Comparison of ENCODE assay signal across 15 cellular contexts in the genomic region with DNA sequence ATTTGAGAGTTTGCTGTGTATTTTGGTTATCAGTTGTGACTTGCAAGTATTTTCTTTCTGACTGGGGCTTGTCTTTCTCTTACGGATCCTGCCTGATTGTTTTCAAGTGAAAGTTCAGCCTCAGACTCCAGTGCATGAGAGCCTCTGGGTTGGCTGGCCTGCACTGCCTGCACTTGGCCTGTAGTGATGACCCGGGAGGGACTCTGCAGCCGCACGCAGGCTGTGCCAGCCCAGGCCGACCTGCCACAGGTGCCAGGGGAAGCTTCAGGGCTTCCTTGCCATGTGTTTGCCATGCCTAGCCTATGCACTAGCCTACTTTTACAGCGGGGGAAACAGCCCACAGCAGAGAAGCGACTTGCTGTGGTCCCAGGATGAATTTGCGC.
DNase-seq lines count a peak whose midpoint lies in the region; ATAC-seq and TF ChIP-seq lines count a peak whose summit lies in the region.
"Had no signal": no experiment of that assay in that cellular context is flagged by ENCODE, and none has a peak within 500 bp of the region (broad histone marks: within the 10 kb centered on the region; RNA-seq: fewer than 3 reads in every experiment).

No MANE protein-coding gene starts in this region.

- H3K9me2 ChIP-seq in SU-DHL-6 (replicated peaks; ENCODE audit: insufficient read depth, low read length): no peaks in the 10 kb centered on the region

- intact Hi-C loops in left colon (cut with DNase I, micrococcal nuclease): loop anchor here in 1 of 2 donors (5.0 kb wide), 1 partner anchor 531 kb away; no protein-coding TSS in a partner anchor
- intact Hi-C loops in activated T-helper 2 cell treated with anti-CD3 and anti-CD28 coated beads, Interferon-gamma antibody, Interleukin-2, Interleukin-4, amounts not matched to agents 10 μg/mL and 5 μg/mL and 100 μg/mL, durations not matched to agents 14 hours and 24 hours and 36 hours (cut with micrococcal nuclease): no loop called here

- H3K23ac ChIP-seq in H9 (ENCODE audit: insufficient read length, low read depth, low read length): no peak overlapping the region

- H2BK15ac ChIP-seq in H9 (ENCODE audit: low read depth, low read length): no peak overlapping the region

- H4K20me1 ChIP-seq in H9 (ENCODE audit: control insufficient read depth, insufficient read depth, insufficient read length) (peaks cover 2% of the 10 kb centered on the region), SU-DHL-6 (ENCODE audit: low read depth, low read length) (no peaks in the 10 kb centered on the region), smooth muscle cell (ENCODE audit: low read depth) (peaks cover 93% of the 10 kb centered on the region)

- H4K5ac ChIP-seq in H9 (ENCODE audit: insufficient read length, low read depth, low read length): no peak overlapping the region

- H2AFZ ChIP-seq in H9 (ENCODE audit: low read length) (no peak overlapping the region), SU-DHL-6 (ENCODE audit: low read depth, low read length, severe bottlenecking) (no peak overlapping the region), smooth muscle cell (ENCODE audit: low read depth) (no peak overlapping the region)

- TF ChIP-seq CTCF in H9 (conservative IDR thresholded peaks at IDR 0.05) (no peak), SU-DHL-6 (IDR thresholded peaks at IDR 0.05; ENCODE audit: insufficient read depth, low read length, poor library complexity, severe bottlenecking) (no peak), smooth muscle cell (IDR thresholded peaks at IDR 0.05; ENCODE audit: borderline replicate concordance, insufficient read depth, poor library complexity, severe bottlenecking) (no peak)

- no peak overlapping the region for H3K18ac ChIP-seq in H9 (ENCODE audit: insufficient read length, low read depth, low read length)

- no peaks in the 10 kb centered on the region for H3K9me3 Mint-ChIP-seq in H9
- no peaks in the 10 kb centered on the region for H3K9me3 Mint-ChIP-seq in activated T-helper 2 cell treated with anti-CD3 and anti-CD28 coated beads, Interferon-gamma antibody, Interleukin-2, Interleukin-4, amounts not matched to agents 10 μg/mL and 5 μg/mL and 100 μg/mL, durations not matched to agents 14 hours and 24 hours and 36 hours
- H3K9me3 Mint-ChIP-seq: memory B cell had no signal

- no peak overlapping the region for H3K4ac ChIP-seq in H9 (ENCODE audit: low read depth, low read length)

- no peak overlapping the region for H3K9ac ChIP-seq in H9 (ENCODE audit: extremely low read depth, insufficient read length, low read length)
- no peak overlapping the region for H3K9ac ChIP-seq in SU-DHL-6 (ENCODE audit: low read length)
- no peak overlapping the region for H3K9ac ChIP-seq in smooth muscle cell (ENCODE audit: low read depth)

- H3K27ac ChIP-seq in H9 (ENCODE audit: insufficient read length, low read depth, low read length): no peak overlapping the region
- 0 out of 2 replicates have a peak overlapping the region, but pooled peaks have one; percentile 49 for H3K27ac ChIP-seq in SU-DHL-6 (ENCODE audit: low read depth, low read length)
- H3K27ac ChIP-seq in smooth muscle cell (ENCODE audit: low read depth): peak overlapping the region; percentile 55
- H3K27ac ChIP-seq: testis had no signal

- no peak overlapping the region for H3T11ph ChIP-seq in H9 (ENCODE audit: low read length)

- H3K27ac Mint-ChIP-seq in H9: peak overlapping the region in 2 of 3 experiments; percentile 85 to 88; a peak in 3 of 7 replicates
- no peak overlapping the region for H3K27ac Mint-ChIP-seq in activated T-helper 2 cell treated with anti-CD3 and anti-CD28 coated beads, Interferon-gamma antibody, Interleukin-2, Interleukin-4, amounts not matched to agents 10 μg/mL and 5 μg/mL and 100 μg/mL, durations not matched to agents 14 hours and 24 hours and 36 hours
- H3K27ac Mint-ChIP-seq: activated naive CD8-positive, alpha-beta T cell; B cell; memory B cell had no signal

- no CpG with 5 or more reads among the region's 8 CpGs for WGBS in H9 (ENCODE audit: extremely low coverage, insufficient read length, low lambda C conversion rate)
- WGBS in smooth muscle cell (ENCODE audit: low lambda C conversion rate): 78% methylated on average over 8 of the region's 8 CpGs

- no peak overlapping the region for H4K91ac ChIP-seq in H9 (ENCODE audit: insufficient read length, low read depth, low read length)

- DNase-seq in H9 (no peak), left colon (no peak), smooth muscle cell (lab: John Stamatoyannopoulos, UW; ENCODE audit: unreplicated experiment) (no peak), putamen (ENCODE audit: low spot score) (no peak), AML-193 (lab: John Stamatoyannopoulos, UW) (no peak), OCI-M1 (lab: John Stamatoyannopoulos, UW) (no peak)
- DNase-seq in activated T-helper 2 cell treated with anti-CD3 and anti-CD28 coated beads, Interferon-gamma antibody, Interleukin-2, Interleukin-4, amounts not matched to agents 10 μg/mL and 5 μg/mL and 100 μg/mL, durations not matched to agents 14 hours and 24 hours and 36 hours (ENCODE audit: low spot score): no peak
- DNase-seq: activated CD4-positive, alpha-beta T cell treated with anti-CD3 and anti-CD28 coated beads for 1 hour; activated CD8-positive, alpha-beta memory T cell treated with anti-CD3 and anti-CD28 coated beads, Interleukin-2, amount 50 U/mL, for 48 hours; stimulated activated CD4-positive, alpha-beta T cell treated with anti-CD3 and anti-CD28 coated beads, Interleukin-15, amount 100 ng/mL, for 24 hours; testis had no signal

- H2BK5ac ChIP-seq in H9 (ENCODE audit: insufficient read length, low read length): no peak overlapping the region

- H3K79me2 ChIP-seq in H9 (ENCODE audit: insufficient read depth, low read length): no peaks in the 10 kb centered on the region
- H3K79me2 ChIP-seq in SU-DHL-6 (ENCODE audit: insufficient read depth, low read length): no peaks in the 10 kb centered on the region
- peaks cover 18% of the 10 kb centered on the region for H3K79me2 ChIP-seq in smooth muscle cell (ENCODE audit: low read depth)

- H2BK120ac ChIP-seq in H9 (ENCODE audit: low read depth, low read length, poor library complexity, severe bottlenecking): no peak overlapping the region

- H2BK12ac ChIP-seq in H9 (ENCODE audit: insufficient read length, low read depth, low read length): no peak overlapping the region

- H3K4me2 ChIP-seq in H9 (ENCODE audit: insufficient read depth, insufficient read length, low read length) (no peak overlapping the region), SU-DHL-6 (ENCODE audit: low read depth, low read length, poor library complexity, severe bottlenecking) (no peak overlapping the region), smooth muscle cell (peak overlapping the region; percentile 76)

- H3K56ac ChIP-seq in H9 (ENCODE audit: insufficient read length, low read depth, low read length): no peak overlapping the region

- no peaks in the 10 kb centered on the region for H3K23me2 ChIP-seq in H9 (ENCODE audit: insufficient read length, low read depth, low read length, poor library complexity, severe bottlenecking)

- no peak overlapping the region for H4K8ac ChIP-seq in H9 (replicated peaks; ENCODE audit: insufficient read length, low read depth, low read length)

- peaks cover 0 to 18% of the 10 kb centered on the region in 2 experiments; a peak in 2 of 4 replicates for H3K4me1 Mint-ChIP-seq in H9
- H3K4me1 Mint-ChIP-seq in activated T-helper 2 cell treated with anti-CD3 and anti-CD28 coated beads, Interferon-gamma antibody, Interleukin-2, Interleukin-4, amounts not matched to agents 10 μg/mL and 5 μg/mL and 100 μg/mL, durations not matched to agents 14 hours and 24 hours and 36 hours (ENCODE audit: low read depth): no peaks in the 10 kb centered on the region

- no peaks in the 10 kb centered on the region for H3K27me3 ChIP-seq in H9 (ENCODE audit: insufficient read depth, low read length)
- H3K27me3 ChIP-seq in SU-DHL-6 (ENCODE audit: low read length): no peaks in the 10 kb centered on the region
- no peaks in the 10 kb centered on the region for H3K27me3 ChIP-seq in smooth muscle cell (ENCODE audit: low read depth)
- H3K27me3 ChIP-seq: testis had no signal

- H3K36me3 ChIP-seq in SU-DHL-6 (ENCODE audit: low read length): no peaks in the 10 kb centered on the region
- no peaks in the 10 kb centered on the region for H3K36me3 ChIP-seq in smooth muscle cell (ENCODE audit: low read depth)

- H3K27me3 Mint-ChIP-seq in H9 (ENCODE audit: low read depth): no peaks in the 10 kb centered on the region
- no peaks in the 10 kb centered on the region for H3K27me3 Mint-ChIP-seq in activated T-helper 2 cell treated with anti-CD3 and anti-CD28 coated beads, Interferon-gamma antibody, Interleukin-2, Interleukin-4, amounts not matched to agents 10 μg/mL and 5 μg/mL and 100 μg/mL, durations not matched to agents 14 hours and 24 hours and 36 hours (ENCODE audit: low read depth)
- H3K27me3 Mint-ChIP-seq: activated naive CD8-positive, alpha-beta T cell; B cell; memory B cell had no signal

- ATAC-seq in left colon: peak; percentile 16

- H3K4me3 ChIP-seq in SU-DHL-6 (ENCODE audit: insufficient read depth, low read length, poor library complexity, severe bottlenecking) (no peak overlapping the region), smooth muscle cell (no peak overlapping the region)
- H3K4me3 ChIP-seq: testis had no signal

- no peaks in the 10 kb centered on the region for H3K4me1 ChIP-seq in H9 (ENCODE audit: insufficient read depth, low read length)
- H3K4me1 ChIP-seq in smooth muscle cell (ENCODE audit: low read depth): peaks cover 6% of the 10 kb centered on the region

- H3K9me3 ChIP-seq in H9 (ENCODE audit: control insufficient read depth, low read depth, low read length) (no peaks in the 10 kb centered on the region), SU-DHL-6 (ENCODE audit: insufficient read depth, low read length) (no peaks in the 10 kb centered on the region), smooth muscle cell (replicated peaks; ENCODE audit: low read depth) (no peaks in the 10 kb centered on the region)
- H3K9me3 ChIP-seq: testis had no signal

- no peak overlapping the region for H3K14ac ChIP-seq in H9 (ENCODE audit: insufficient read depth, low read length)

- H3F3A ChIP-seq in SU-DHL-6 (ENCODE audit: insufficient read depth) (no peaks in the 10 kb centered on the region), smooth muscle cell (ENCODE audit: low read depth) (peaks cover 11% of the 10 kb centered on the region)

- peaks cover 1 to 30% (median 20%) of the 10 kb centered on the region in 3 experiments; a peak in 6 of 7 replicates for H3K36me3 Mint-ChIP-seq in H9 (ENCODE audit: insufficient read depth in 1 of 3, low read depth in 3 of 3)
- peaks cover 13% of the 10 kb centered on the region for H3K36me3 Mint-ChIP-seq in activated T-helper 2 cell treated with anti-CD3 and anti-CD28 coated beads, Interferon-gamma antibody, Interleukin-2, Interleukin-4, amounts not matched to agents 10 μg/mL and 5 μg/mL and 100 μg/mL, durations not matched to agents 14 hours and 24 hours and 36 hours (ENCODE audit: low read depth)
- H3K36me3 Mint-ChIP-seq: activated naive CD8-positive, alpha-beta T cell had no signal

- H2BK20ac ChIP-seq in H9 (ENCODE audit: low read depth, low read length, poor library complexity, severe bottlenecking): no peak overlapping the region

- no peak overlapping the region for H3K4me3 Mint-ChIP-seq in H9
- H3K4me3 Mint-ChIP-seq in activated T-helper 2 cell treated with anti-CD3 and anti-CD28 coated beads, Interferon-gamma antibody, Interleukin-2, Interleukin-4, amounts not matched to agents 10 μg/mL and 5 μg/mL and 100 μg/mL, durations not matched to agents 14 hours and 24 hours and 36 hours (ENCODE audit: low read depth): no peak overlapping the region
- H3K4me3 Mint-ChIP-seq: activated naive CD8-positive, alpha-beta T cell; B cell; memory B cell had no signal

- no peaks in the 10 kb centered on the region for H3K79me1 ChIP-seq in H9 (ENCODE audit: insufficient read depth, low read depth, low read length, poor library complexity, severe bottlenecking)

- H2AK5ac ChIP-seq in H9 (ENCODE audit: insufficient read length, low read length): no peak overlapping the region
